ENCODE assay signal across 28 cellular contexts in genomic region chr18:63017977-63018376, GRCh38.
"Had no signal": no experiment of that assay in that cellular context is flagged by ENCODE, and none has a peak within 500 bp of the region (broad histone marks: within the 10 kb centered on the region; RNA-seq: fewer than 3 reads in every experiment).

No MANE protein-coding gene starts in this region.

- DNase-seq: stimulated activated CD4-positive, alpha-beta T cell treated with anti-CD3 and anti-CD28 coated beads, Interleukin-2, amount 100 ng/mL, for 48 hours; stimulated activated CD4-positive, alpha-beta T cell treated with anti-CD3 and anti-CD28 coated beads, Interleukin-4, amount 100 ng/mL, for 1 hour; stimulated activated CD4-positive, alpha-beta T cell treated with anti-CD3 and anti-CD28 coated beads, Interleukin-4, amount 100 ng/mL, for 24 hours; stimulated activated CD4-positive, alpha-beta T cell treated with anti-CD3 and anti-CD28 coated beads, Interleukin-4, amount 100 ng/mL, for 4 hours; stimulated activated CD8-positive, alpha-beta memory T cell treated with anti-CD3 and anti-CD28 coated beads, Interleukin-4, amount 100 ng/mL, for 48 hours; stimulated activated naive B cell treated with anti-CD40 and anti-IgM and Interleukin-4, amounts not matched to agents 10 μg/mL and 1 μg/mL and 100 μg/mL, for 72 hours; stimulated activated naive CD4-positive, alpha-beta T cell; stimulated activated naive CD4-positive, alpha-beta T cell treated with Interleukin-2 at 50 U/mL for 16 hours; stimulated activated naive CD8-positive, alpha-beta T cell treated with anti-CD3 and anti-CD28 coated beads, Interleukin-15, amount 100 ng/mL, for 72 hours; stimulated activated naive CD8-positive, alpha-beta T cell treated with anti-CD3 and anti-CD28 coated beads, Interleukin-15, Interleukin-2, amounts not matched to agents 100 U/mL and 50 U/mL, for 24 hours; stomach; substantia nigra; testis; thyroid gland; tibial artery; transverse colon; trophoblast cell; upper lobe of left lung; upper lobe of right lung; uterus had no signal

- ATAC-seq: stimulated activated effector memory CD8-positive, alpha-beta T cell treated with anti-CD3 and anti-CD28 coated beads, Interleukin-12 subunit alpha, Interleukin-12 subunit beta, amount 100 ng/mL, for 72 hours; stimulated activated memory B cell treated with anti-CD40 and anti-IgM and Interleukin-4, amounts not matched to agents 10 μg/mL and 1 μg/mL and 100 μg/mL, for 72 hours; stimulated activated naive B cell treated with anti-CD40 and anti-IgM and Interleukin-4, amounts not matched to agents 10 μg/mL and 1 μg/mL and 100 μg/mL, for 72 hours; stimulated activated naive CD8-positive, alpha-beta T cell treated with anti-CD3 and anti-CD28 coated beads, Interleukin-15, amount 100 ng/mL, for 72 hours; stimulated activated naive CD8-positive, alpha-beta T cell treated with anti-CD3 and anti-CD28 coated beads, Interleukin-15, Interleukin-2, amounts not matched to agents 100 U/mL and 50 U/mL, for 24 hours; upper lobe of right lung had no signal

- H3K27ac ChIP-seq: stomach, suprapubic skin, testis, thoracic aorta, thyroid gland, tibial artery, tibial nerve, transverse colon, upper lobe of left lung, upper lobe of right lung, uterus, vagina had no signal

- H3K9me3 ChIP-seq: suprapubic skin, testis, thyroid gland, tibial artery, transverse colon, upper lobe of left lung, upper lobe of right lung, uterus, vagina had no signal

- H3K27ac Mint-ChIP-seq: stimulated activated effector memory CD8-positive, alpha-beta T cell treated with anti-CD3 and anti-CD28 coated beads, Interleukin-12 subunit alpha, Interleukin-12 subunit beta, amount 100 ng/mL, for 72 hours; stimulated activated memory B cell treated with anti-CD40 and anti-IgM and Interleukin-4, amounts not matched to agents 10 μg/mL and 1 μg/mL and 100 μg/mL, for 72 hours; stimulated activated naive B cell treated with anti-CD40 and anti-IgM and Interleukin-4, amounts not matched to agents 10 μg/mL and 1 μg/mL and 100 μg/mL, for 72 hours; stimulated activated naive CD8-positive, alpha-beta T cell treated with anti-CD3 and anti-CD28 coated beads, Interleukin-15, amount 100 ng/mL, for 72 hours; stimulated activated naive CD8-positive, alpha-beta T cell treated with anti-CD3 and anti-CD28 coated beads, Interleukin-15, Interleukin-2, amounts not matched to agents 100 ng/mL and 50 ng/mL, for 24 hours; type B pancreatic cell had no signal

- H3K4me1 Mint-ChIP-seq: stimulated activated effector memory CD8-positive, alpha-beta T cell treated with anti-CD3 and anti-CD28 coated beads, Interleukin-12 subunit alpha, Interleukin-12 subunit beta, amount 100 ng/mL, for 72 hours; stimulated activated memory B cell treated with anti-CD40 and anti-IgM and Interleukin-4, amounts not matched to agents 10 μg/mL and 1 μg/mL and 100 μg/mL, for 72 hours; stimulated activated naive B cell treated with anti-CD40 and anti-IgM and Interleukin-4, amounts not matched to agents 10 μg/mL and 1 μg/mL and 100 μg/mL, for 72 hours; stimulated activated naive CD8-positive, alpha-beta T cell treated with anti-CD3 and anti-CD28 coated beads, Interleukin-15, amount 100 ng/mL, for 72 hours had no signal

- H3K36me3 Mint-ChIP-seq: stimulated activated effector memory CD8-positive, alpha-beta T cell treated with anti-CD3 and anti-CD28 coated beads, Interleukin-12 subunit alpha, Interleukin-12 subunit beta, amount 100 ng/mL, for 72 hours; type B pancreatic cell had no signal

- H3K4me3 Mint-ChIP-seq: stimulated activated effector memory CD8-positive, alpha-beta T cell treated with anti-CD3 and anti-CD28 coated beads, Interleukin-12 subunit alpha, Interleukin-12 subunit beta, amount 100 ng/mL, for 72 hours; stimulated activated memory B cell treated with anti-CD40 and anti-IgM and Interleukin-4, amounts not matched to agents 10 μg/mL and 1 μg/mL and 100 μg/mL, for 72 hours; stimulated activated naive B cell treated with anti-CD40 and anti-IgM and Interleukin-4, amounts not matched to agents 10 μg/mL and 1 μg/mL and 100 μg/mL, for 72 hours; stimulated activated naive CD8-positive, alpha-beta T cell treated with anti-CD3 and anti-CD28 coated beads, Interleukin-15, amount 100 ng/mL, for 72 hours; stimulated activated naive CD8-positive, alpha-beta T cell treated with anti-CD3 and anti-CD28 coated beads, Interleukin-15, Interleukin-2, amounts not matched to agents 100 ng/mL and 50 ng/mL, for 24 hours; type B pancreatic cell had no signal

- H3K27me3 ChIP-seq: suprapubic skin, testis, thyroid gland, upper lobe of left lung, upper lobe of right lung, uterus, vagina had no signal

- H3K4me1 ChIP-seq: stomach, suprapubic skin, testis, thyroid gland, tibial artery, tibial nerve, upper lobe of left lung, upper lobe of right lung, uterus, vagina had no signal

- H3K36me3 ChIP-seq: stomach, suprapubic skin, thoracic aorta, thyroid gland, tibial artery, tibial nerve, transverse colon, upper lobe of left lung, upper lobe of right lung, uterus, vagina had no signal

- H3K4me3 ChIP-seq: stomach, suprapubic skin, testis, thoracic aorta, thyroid gland, tibial artery, tibial nerve, transverse colon, upper lobe of left lung, upper lobe of right lung, uterus, vagina had no signal
